ENCODE assay signal across 12 cellular contexts in genomic region chr18:48943736-48944527, GRCh38. TPM values are rescaled to one million over a fixed set of nuclear protein-coding genes. Genes with fewer than 3 reads are reported as not detected.
A peak's percentile ranks its signal among the peaks of the same experiment; 100 is the strongest.
DNase-seq lines count a peak whose midpoint lies in the region; ATAC-seq and TF ChIP-seq lines count a peak whose summit lies in the region.
"Had no signal": no experiment of that assay in that cellular context is flagged by ENCODE, and none has a peak within 500 bp of the region (broad histone marks: within the 10 kb centered on the region; RNA-seq: fewer than 3 reads in every experiment).

No MANE protein-coding gene starts in this region.

- H3K4me3 Mint-ChIP-seq in activated T-cell treated with anti-CD3 and anti-CD28 coated beads, Interleukin-2, amount 50 U/mL, for 4 hours, result peak overlapping the region; percentile 5
- peak overlapping the region in 3 of 5 experiments; percentile 27 to 71 (median 51) for H3K4me3 Mint-ChIP-seq in brain
- H3K4me3 Mint-ChIP-seq: neural crest cell had no signal

- peaks cover 65% of the 10 kb centered on the region for H3K4me1 ChIP-seq in mesodermal cell (ENCODE audit: control insufficient read depth, insufficient read depth, low read length, poor library complexity, severe bottlenecking)
- H3K4me1 ChIP-seq in thyroid gland, result peaks cover 80 to 91% of the 10 kb centered on the region in 2 donors

- H3K27ac ChIP-seq in mesodermal cell (ENCODE audit: low read depth, low read length, severe bottlenecking) (peak overlapping the region; percentile 95), thyroid gland (peak overlapping the region; percentile 57 to 95 (median 79))

- intact Hi-C loops in thyroid gland (cut with DNase I), result no loop called here

- no peak for TF ChIP-seq CTCF in brain (conservative IDR thresholded peaks at IDR 0.05)
- TF ChIP-seq CTCF in thyroid gland (IDR thresholded peaks at IDR 0.05), result no peak

- TF ChIP-seq POLR2A in thyroid gland (IDR thresholded peaks at IDR 0.05), result no peak

- no peaks in the 10 kb centered on the region for H3K27me3 ChIP-seq in thyroid gland

- H3K4me3 ChIP-seq in mesodermal cell (ENCODE audit: extremely low read depth, insufficient read depth, low read length, poor library complexity, severe bottlenecking) (peak overlapping the region; percentile 85), thyroid gland (replicated peaks in 1 of 3) (peak overlapping the region in 1 of 3 donors; percentile 6)

- H3K36me3 ChIP-seq in mesodermal cell (ENCODE audit: control insufficient read depth, insufficient read depth, low read length) (peaks cover 95% of the 10 kb centered on the region), thyroid gland (peaks cover 5 to 10% of the 10 kb centered on the region in 2 donors)

- peak overlapping the region in 1 of 5 experiments; percentile 57 for H3K27ac Mint-ChIP-seq in brain

- H3K9me3 ChIP-seq in mesodermal cell (ENCODE audit: control insufficient read depth, low read length), result no peaks in the 10 kb centered on the region
- H3K9me3 ChIP-seq in thyroid gland, result no peaks in the 10 kb centered on the region

- peaks cover 92% of the 10 kb centered on the region for H3K4me1 Mint-ChIP-seq in activated T-cell treated with anti-CD3 and anti-CD28 coated beads, Interleukin-2, amount 50 U/mL, for 4 hours (ENCODE audit: low read depth)
- peaks cover 94% of the 10 kb centered on the region for H3K4me1 Mint-ChIP-seq in brain

- no peaks in the 10 kb centered on the region for H3K27me3 Mint-ChIP-seq in activated T-cell treated with anti-CD3 and anti-CD28 coated beads, Interleukin-2, amount 50 U/mL, for 4 hours (ENCODE audit: low read depth)
- peaks cover 9% of the 10 kb centered on the region for H3K27me3 Mint-ChIP-seq in brain

- 84 to 88% methylated on average over 3 to 4 of the region's 8 CpGs for WGBS in mesodermal cell (ENCODE audit: insufficient coverage in 2 of 2), 2 experiments
- WGBS in thyroid gland, 2 donors, result 58 to 80% methylated on average over 7 to 8 of the region's 8 CpGs

- DNase-seq in activated T-cell treated with anti-CD3 and anti-CD28 coated beads, Interleukin-2, amount 50 U/mL, for 4 hours, result no peak
- no peak for DNase-seq in activated T-cell treated with anti-CD3 and anti-CD28 coated beads, Interleukin-2, amount 50 U/mL, for 48 hours
- DNase-seq in thyroid gland (no peak), ureter (ENCODE audit: low spot score) (no peak)
- no peak for DNase-seq in effector CD8-positive, alpha-beta T cell (lab: John Stamatoyannopoulos, UW)
- DNase-seq: activated CD4-positive, alpha-beta T cell treated with anti-CD3 and anti-CD28 coated beads, Interleukin-2, amount 50 U/mL, for 48 hours; KG1; NCI-H82 had no signal

- H3K36me3 Mint-ChIP-seq in activated T-cell treated with anti-CD3 and anti-CD28 coated beads, Interleukin-2, amount 50 U/mL, for 4 hours (ENCODE audit: insufficient read depth), result peaks cover 30% of the 10 kb centered on the region
- H3K36me3 Mint-ChIP-seq in brain, result peaks cover 26% of the 10 kb centered on the region

- no peak for ATAC-seq in activated T-cell treated with anti-CD3 and anti-CD28 coated beads, Interleukin-2, amount 50 U/mL, for 4 hours
- ATAC-seq in HG02763 (IDR thresholded peaks at IDR 0.05; ENCODE audit: unreplicated experiment), result no peak

- no peaks in the 10 kb centered on the region for H3K9me3 Mint-ChIP-seq in activated T-cell treated with anti-CD3 and anti-CD28 coated beads, Interleukin-2, amount 50 U/mL, for 4 hours
- no peaks in the 10 kb centered on the region for H3K9me3 Mint-ChIP-seq in brain
- H3K9me3 Mint-ChIP-seq: neural crest cell had no signal

RNA-seq across cellular contexts. Expression of gene SMAD7, which starts 6.8 kb away (rescaled TPM):
- 10 to 100 TPM in 1 of 3 donors, 1 to 10 TPM in 2; 8.0 to 13.6 (median 9.6) TPM for total RNA-seq in activated T-cell treated with anti-CD3 and anti-CD28 coated beads, Interleukin-2, amount 50 U/mL, for 4 hours
- 8.0 TPM for polyA plus RNA-seq in brain (ENCODE audit: insufficient read depth, low read depth, low replicate concordance)
- 45.1 TPM for polyA plus RNA-seq in mesodermal cell (2013, experiment 1 of 2)
- polyA plus RNA-seq in mesodermal cell (2013, experiment 2 of 2), result 42.8 TPM
- total RNA-seq in thyroid gland (10 to 100 TPM; 40.1 to 69.3 (median 59.2) TPM), ureter (23.2 TPM)
